Comparison of ENCODE assay signal across 30 cellular contexts in the genomic region with DNA sequence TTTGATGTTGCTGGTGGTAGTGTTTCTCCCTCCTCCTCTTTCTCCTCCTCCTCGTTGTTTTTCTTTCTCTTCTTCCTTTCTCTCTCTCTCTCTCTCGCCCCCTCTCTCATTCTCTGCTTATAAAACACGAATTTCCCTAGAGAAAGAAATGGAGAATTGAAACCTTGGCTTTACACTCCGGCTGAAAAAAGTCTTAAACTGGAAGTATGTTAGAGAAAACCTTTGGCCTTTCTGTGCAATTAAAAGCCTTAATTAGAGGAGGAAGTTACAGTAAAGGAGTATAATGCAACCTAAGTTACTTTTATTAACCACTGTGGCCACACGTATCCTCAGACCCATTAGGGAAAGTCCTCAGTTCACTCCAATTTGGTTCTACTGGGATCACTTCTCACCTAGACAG.
"Had no signal": no experiment of that assay in that cellular context is flagged by ENCODE, and none has a peak within 500 bp of the region (broad histone marks: within the 10 kb centered on the region; RNA-seq: fewer than 3 reads in every experiment).

No MANE protein-coding gene starts in this region.

- H3K79me2 ChIP-seq: hepatocyte had no signal

- H2AFZ ChIP-seq: hepatocyte had no signal

- H3K4me1 ChIP-seq: ascending aorta, breast epithelium, colonic mucosa, esophagus squamous epithelium, gastroesophageal sphincter, heart right ventricle had no signal

- H3K36me3 ChIP-seq: ascending aorta, breast epithelium, cardiac muscle cell, colonic mucosa, esophagus squamous epithelium, gastroesophageal sphincter, heart right ventricle had no signal

- DNase-seq: activated CD4-positive, alpha-beta memory T cell treated with anti-CD3 and anti-CD28 coated beads, Interleukin-2, amount 10 ng/mL, durations not matched to agents 7 days and 5 days; activated CD4-positive, alpha-beta T cell treated with anti-CD3 and anti-CD28 coated beads for 1 hour; activated CD4-positive, alpha-beta T cell treated with anti-CD3 and anti-CD28 coated beads for 4 hours; activated CD4-positive, alpha-beta T cell treated with anti-CD3 and anti-CD28 coated beads, Interleukin-2, amount 10 ng/mL, durations not matched to agents 7 days and 5 days; activated CD4-positive, alpha-beta T cell treated with anti-CD3 and anti-CD28 coated beads, Interleukin-2, amount 50 U/mL, for 4 hours; activated CD8-positive, alpha-beta memory T cell treated with anti-CD3 and anti-CD28 coated beads, Interleukin-2, amount 50 U/mL, for 48 hours; activated effector memory CD4-positive, alpha-beta T cell treated with Interleukin-2 at 50 U/mL for 16 hours; activated gamma-delta T cell treated with Interleukin-2 at 50 U/mL for 16 hours; activated naive CD4-positive, alpha-beta T cell treated with anti-CD3 and anti-CD28 coated beads, Interleukin-2, amount 50 U/mL, for 16 hours; activated naive CD4-positive, alpha-beta T cell treated with Interleukin-2 at 50 U/mL for 16 hours; activated T-cell treated with anti-CD3 and anti-CD28 coated beads, Interleukin-2, amount 50 U/mL, for 4 hours; central memory CD4-positive, alpha-beta T cell; cerebellar nuclear complex; colonic mucosa; effector CD8-positive, alpha-beta T cell; esophagus squamous epithelium; foreskin melanocyte; heart right ventricle; T-helper 2 cell had no signal

- ATAC-seq: activated T-cell treated with anti-CD3 and anti-CD28 coated beads, Interleukin-2, amount 50 U/mL, for 4 hours; activated T-helper 17 cell treated with anti-CD3 and anti-CD28 coated beads, Interleukin-2, amount 50 U/mL, for 72 hours; gastroesophageal sphincter; heart right ventricle; WTC11 had no signal

- H3K27me3 ChIP-seq: ascending aorta, breast epithelium, cardiac muscle cell, colonic mucosa, esophagus squamous epithelium, gastroesophageal sphincter, heart right ventricle, hepatocyte had no signal

- H3K4me2 ChIP-seq: hepatocyte had no signal

- H3K9me3 ChIP-seq: ascending aorta, breast epithelium, colonic mucosa, gastroesophageal sphincter had no signal

- H3K27ac ChIP-seq: ascending aorta, breast epithelium, cardiac muscle cell, colonic mucosa, epithelial cell of prostate, esophagus squamous epithelium, gastroesophageal sphincter, heart right ventricle, hepatocyte, VCaP had no signal

- FAIRE-seq: endothelial cell of umbilical vein, TTC549 had no signal

- H3K4me3 ChIP-seq: ascending aorta, breast epithelium, cardiac muscle cell, colonic mucosa, esophagus squamous epithelium, gastroesophageal sphincter, heart right ventricle, hepatocyte had no signal
